ENCODE assay signal across 16 cellular contexts in the genomic region with DNA sequence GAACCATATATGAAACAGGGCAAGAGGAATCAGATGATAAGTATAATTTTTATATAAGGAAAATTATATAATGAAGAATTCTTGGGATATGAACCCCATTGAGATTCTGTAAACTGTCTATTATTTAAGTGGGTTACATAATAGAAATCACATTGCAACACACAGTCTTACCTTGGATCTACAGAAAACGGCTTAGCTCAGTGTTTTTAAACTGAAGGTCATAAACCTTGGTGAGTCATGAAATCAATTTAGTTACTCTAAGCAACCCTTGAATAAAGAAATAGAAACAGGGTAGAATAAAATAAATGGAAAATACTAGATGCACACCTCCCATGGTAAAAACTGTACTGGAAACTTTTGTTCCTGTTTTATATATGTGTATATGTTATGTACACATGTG.
"Had no signal": no experiment of that assay in that cellular context is flagged by ENCODE, and none has a peak within 500 bp of the region (broad histone marks: within the 10 kb centered on the region; RNA-seq: fewer than 3 reads in every experiment).

No MANE protein-coding gene starts in this region.

- H3K4me3 Mint-ChIP-seq: activated B cell treated with CpG ODN at 0.5 μM for 24 hours; activated CD4-positive, alpha-beta T cell treated with anti-CD3 and anti-CD28 coated beads, Interleukin-2, amount 10 ng/mL, durations not matched to agents 24 days and 14 days; activated T-helper 1 cell treated with anti-CD3 and anti-CD28 coated beads, Interleukin-12 subunit alpha, Interleukin-12 subunit beta, Interleukin-2, Interleukin-4 antibody, amounts not matched to agents 30 ng/mL and 10 ng/mL and 1 ng/mL, durations not matched to agents 14 hours and 24 hours and 36 hours; endodermal cell; immature natural killer cell; naive thymus-derived CD8-positive, alpha-beta T cell; stimulated activated naive B cell treated with anti-CD40 and anti-IgM and Interleukin-4, amounts not matched to agents 10 μg/mL and 1 μg/mL and 100 μg/mL, for 72 hours had no signal

- ATAC-seq: left cardiac atrium; naive thymus-derived CD8-positive, alpha-beta T cell; stimulated activated naive B cell treated with anti-CD40 and anti-IgM and Interleukin-4, amounts not matched to agents 10 μg/mL and 1 μg/mL and 100 μg/mL, for 72 hours had no signal

- FAIRE-seq: TTC549, urothelium cell line had no signal

- H3K27me3 Mint-ChIP-seq: activated B cell treated with CpG ODN at 0.5 μM for 24 hours; activated CD4-positive, alpha-beta T cell treated with anti-CD3 and anti-CD28 coated beads, Interleukin-2, amount 10 ng/mL, durations not matched to agents 24 days and 14 days; naive thymus-derived CD8-positive, alpha-beta T cell; stimulated activated naive B cell treated with anti-CD40 and anti-IgM and Interleukin-4, amounts not matched to agents 10 μg/mL and 1 μg/mL and 100 μg/mL, for 72 hours had no signal

- H3K27me3 ChIP-seq: tibial artery had no signal

- H3K27ac Mint-ChIP-seq: activated B cell treated with CpG ODN at 0.5 μM for 24 hours; activated CD4-positive, alpha-beta T cell treated with anti-CD3 and anti-CD28 coated beads, Interleukin-2, amount 10 ng/mL, durations not matched to agents 24 days and 14 days; activated T-helper 1 cell treated with anti-CD3 and anti-CD28 coated beads, Interleukin-12 subunit alpha, Interleukin-12 subunit beta, Interleukin-2, Interleukin-4 antibody, amounts not matched to agents 30 ng/mL and 10 ng/mL and 1 ng/mL, durations not matched to agents 14 hours and 24 hours and 36 hours; endodermal cell; immature natural killer cell; stimulated activated naive B cell treated with anti-CD40 and anti-IgM and Interleukin-4, amounts not matched to agents 10 μg/mL and 1 μg/mL and 100 μg/mL, for 72 hours had no signal

- H3K4me1 ChIP-seq: parathyroid adenoma, tibial artery had no signal

- DNase-seq: activated B cell treated with CpG ODN at 0.5 μM for 24 hours; activated CD4-positive, alpha-beta T cell treated with anti-CD3 and anti-CD28 coated beads, Interleukin-2, amount 10 ng/mL, durations not matched to agents 24 days and 14 days; aorta; endodermal cell; foreskin melanocyte; head of caudate nucleus; immature natural killer cell; left cardiac atrium; naive thymus-derived CD8-positive, alpha-beta T cell; stimulated activated CD4-positive, alpha-beta T cell treated with anti-CD3 and anti-CD28 coated beads, Interleukin-2, amount 100 ng/mL, for 48 hours; stimulated activated naive B cell treated with anti-CD40 and anti-IgM and Interleukin-4, amounts not matched to agents 10 μg/mL and 1 μg/mL and 100 μg/mL, for 72 hours; tibial artery had no signal

- H2AFZ ChIP-seq: parathyroid adenoma had no signal

- H3K4me3 ChIP-seq: tibial artery had no signal

- H3K9ac ChIP-seq: parathyroid adenoma had no signal

- H3K79me2 ChIP-seq: parathyroid adenoma had no signal

- H3K27ac ChIP-seq: parathyroid adenoma, tibial artery had no signal
